11 cellular contexts compared by ENCODE assay signal in the genomic region with DNA sequence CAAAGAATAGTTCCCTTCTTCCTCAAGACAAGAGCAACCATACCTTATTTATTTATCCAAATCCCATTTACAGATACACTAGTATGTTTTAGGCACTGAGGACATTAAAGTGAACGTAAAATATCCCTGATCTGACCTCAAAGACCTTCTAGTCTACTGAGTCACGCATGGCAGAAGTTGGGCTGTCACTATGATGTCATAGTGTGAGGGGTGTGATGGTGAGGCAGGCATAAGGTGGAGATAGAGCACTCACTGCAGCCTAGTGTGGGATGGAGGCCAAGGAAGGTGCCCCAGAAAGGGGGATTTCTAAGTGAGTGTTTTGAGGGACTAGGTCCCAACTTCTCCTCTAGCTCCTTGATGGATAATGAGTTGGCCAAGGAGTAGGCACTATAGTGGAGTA.
"Had no signal": no experiment of that assay in that cellular context is flagged by ENCODE, and none has a peak within 500 bp of the region (broad histone marks: within the 10 kb centered on the region; RNA-seq: fewer than 3 reads in every experiment).

No MANE protein-coding gene starts in this region.

- H2AFZ ChIP-seq: GM23248, GM23338 had no signal

- H3K36me3 ChIP-seq: HAP-1 had no signal

- H3K4me1 ChIP-seq: HAP-1 had no signal

- ATAC-seq: GM23338, HCT116 had no signal

- H3K27ac ChIP-seq: GM23248 had no signal

- H3K9ac ChIP-seq: GM23248 had no signal

- H3K4me3 ChIP-seq: GM23248, GM23338, HAP-1 had no signal

- DNase-seq: GM23248, GOT3, H7, H9, HCEC 1CT, HFFc6 had no signal

- H3K9me3 ChIP-seq: HAP-1 had no signal

- FAIRE-seq: H1, H54 had no signal

- H3K4me2 ChIP-seq: GM23338 had no signal
